Comparison of ENCODE assay signal across 11 cellular contexts in genomic region chr6:15948930-15949900, GRCh38.
DNase-seq lines count a peak whose midpoint lies in the region; ATAC-seq and TF ChIP-seq lines count a peak whose summit lies in the region.
"Had no signal": no experiment of that assay in that cellular context is flagged by ENCODE, and none has a peak within 500 bp of the region (broad histone marks: within the 10 kb centered on the region; RNA-seq: fewer than 3 reads in every experiment).

No MANE protein-coding gene starts in this region.

- H3K4me3 Mint-ChIP-seq in stimulated activated effector memory CD8-positive, alpha-beta T cell treated with anti-CD3 and anti-CD28 coated beads, Interleukin-12 subunit alpha, Interleukin-12 subunit beta, amount 100 ng/mL, for 72 hours, result no peak overlapping the region

- peak; percentile 21 for DNase-seq in HPDE6-E6E7 (ENCODE audit: extremely low spot score)
- peak; percentile 93 for DNase-seq in NCI-H2196 treated with DMSO at 0.1 percent for 48 hours (lab: John Stamatoyannopoulos, UW; ENCODE audit: unreplicated experiment)
- DNase-seq in colonic mucosa, result peak; percentile 80
- peak; percentile 24 for DNase-seq in prostate gland (ENCODE audit: low spot score)
- no peak for DNase-seq in uterus
- no peak for DNase-seq in stimulated activated CD4-positive, alpha-beta T cell treated with anti-CD3 and anti-CD28 coated beads, Interleukin-4, amount 100 ng/mL, for 4 hours
- DNase-seq in stimulated activated effector memory CD8-positive, alpha-beta T cell treated with anti-CD3 and anti-CD28 coated beads, Interleukin-12 subunit alpha, Interleukin-12 subunit beta, amount 100 ng/mL, for 72 hours (ENCODE audit: low spot score in 2 of 2), result no peak
- no peak for DNase-seq in H7
- DNase-seq: GM23248; sigmoid colon; stimulated activated naive CD8-positive, alpha-beta T cell treated with anti-CD3 and anti-CD28 coated beads, Interleukin-15, Interleukin-2, amounts not matched to agents 100 U/mL and 50 U/mL, for 24 hours had no signal

- TF ChIP-seq POLR2A in prostate gland (IDR thresholded peaks at IDR 0.05) (no peak), uterus (IDR thresholded peaks at IDR 0.05) (no peak)

- no peak for ATAC-seq in stimulated activated effector memory CD8-positive, alpha-beta T cell treated with anti-CD3 and anti-CD28 coated beads, Interleukin-12 subunit alpha, Interleukin-12 subunit beta, amount 100 ng/mL, for 72 hours
- ATAC-seq: stimulated activated naive CD8-positive, alpha-beta T cell treated with anti-CD3 and anti-CD28 coated beads, Interleukin-15, Interleukin-2, amounts not matched to agents 100 U/mL and 50 U/mL, for 24 hours had no signal

- H3K36me3 Mint-ChIP-seq in stimulated activated effector memory CD8-positive, alpha-beta T cell treated with anti-CD3 and anti-CD28 coated beads, Interleukin-12 subunit alpha, Interleukin-12 subunit beta, amount 100 ng/mL, for 72 hours, result no peaks in the 10 kb centered on the region

- peak overlapping the region in 1 of 2 donors; percentile 28 for H3K9ac ChIP-seq in colonic mucosa (ENCODE audit: low read depth in 2 of 2, low read length in 2 of 2)
- H3K9ac ChIP-seq: GM23248 had no signal

- H3K27ac Mint-ChIP-seq in stimulated activated effector memory CD8-positive, alpha-beta T cell treated with anti-CD3 and anti-CD28 coated beads, Interleukin-12 subunit alpha, Interleukin-12 subunit beta, amount 100 ng/mL, for 72 hours, result no peak overlapping the region

- 36% methylated on average over 10 of the region's 10 CpGs for WGBS in prostate gland

- peak overlapping the region; percentile 37 for H3K27ac ChIP-seq in colonic mucosa
- H3K27ac ChIP-seq in prostate gland, result no peak overlapping the region
- no peak overlapping the region for H3K27ac ChIP-seq in uterus
- H3K27ac ChIP-seq: GM23248, sigmoid colon had no signal

- H3K4me3 ChIP-seq in colonic mucosa, result no peak overlapping the region
- H3K4me3 ChIP-seq in prostate gland, result no peak overlapping the region
- no peak overlapping the region for H3K4me3 ChIP-seq in uterus
- no peak overlapping the region for H3K4me3 ChIP-seq in H7 (ENCODE audit: insufficient read depth, low read depth, low read length)
- H3K4me3 ChIP-seq: GM23248, sigmoid colon had no signal

- intact Hi-C loops in colonic mucosa (cut with DNase I) (no loop called here), prostate gland (cut with DNase I) (no loop called here), uterus (cut with DNase I; ENCODE audit: low total_unique reads) (no loop called here)

- no peaks in the 10 kb centered on the region for H3K27me3 ChIP-seq in colonic mucosa
- H3K27me3 ChIP-seq in prostate gland (replicated peaks; ENCODE audit: insufficient read depth), result no peaks in the 10 kb centered on the region
- no peaks in the 10 kb centered on the region for H3K27me3 ChIP-seq in uterus
- H3K27me3 ChIP-seq in H7 (ENCODE audit: control insufficient read depth, insufficient read depth, low read length), result no peaks in the 10 kb centered on the region
- H3K27me3 ChIP-seq: sigmoid colon had no signal

- peaks cover 11% of the 10 kb centered on the region for H3K4me1 Mint-ChIP-seq in stimulated activated effector memory CD8-positive, alpha-beta T cell treated with anti-CD3 and anti-CD28 coated beads, Interleukin-12 subunit alpha, Interleukin-12 subunit beta, amount 100 ng/mL, for 72 hours

- H3K4me1 ChIP-seq in colonic mucosa (no peaks in the 10 kb centered on the region), prostate gland (replicated peaks) (peaks cover 6% of the 10 kb centered on the region), uterus (peaks cover 0 to 4% of the 10 kb centered on the region in 2 donors)

- H3K9me3 Mint-ChIP-seq in stimulated activated effector memory CD8-positive, alpha-beta T cell treated with anti-CD3 and anti-CD28 coated beads, Interleukin-12 subunit alpha, Interleukin-12 subunit beta, amount 100 ng/mL, for 72 hours, result no peaks in the 10 kb centered on the region

- H3K9me3 ChIP-seq in colonic mucosa (no peaks in the 10 kb centered on the region), prostate gland (no peaks in the 10 kb centered on the region), uterus (no peaks in the 10 kb centered on the region)
- H3K9me3 ChIP-seq: sigmoid colon had no signal

- TF ChIP-seq CTCF in colonic mucosa (IDR thresholded peaks at IDR 0.05) (no peak), prostate gland (IDR thresholded peaks at IDR 0.05) (no peak), uterus (IDR thresholded peaks at IDR 0.05) (no peak)

- H3K36me3 ChIP-seq in colonic mucosa (no peaks in the 10 kb centered on the region), prostate gland (no peaks in the 10 kb centered on the region), uterus (no peaks in the 10 kb centered on the region), H7 (replicated peaks; ENCODE audit: control insufficient read depth, insufficient read depth, low read length) (no peaks in the 10 kb centered on the region)
- H3K36me3 ChIP-seq: sigmoid colon had no signal

Comparison
In these comparisons a context has a peak if more than half of its experiments do, and no peak if none do; other contexts are left out.
1. DNase-seq: peak in HPDE6-E6E7 (single experiment), NCI-H2196 treated with DMSO at 0.1 percent for 48 hours (single experiment), colonic mucosa (single experiment) and prostate gland (single experiment); none in uterus (0 of 2), stimulated activated CD4-positive, alpha-beta T cell treated with anti-CD3 and anti-CD28 coated beads, Interleukin-4, amount 100 ng/mL, for 4 hours (0 of 2), stimulated activated effector memory CD8-positive, alpha-beta T cell treated with anti-CD3 and anti-CD28 coated beads, Interleukin-12 subunit alpha, Interleukin-12 subunit beta, amount 100 ng/mL, for 72 hours (0 of 2) and H7 (single experiment).